26 cellular contexts compared by ENCODE assay signal in the genomic region with DNA sequence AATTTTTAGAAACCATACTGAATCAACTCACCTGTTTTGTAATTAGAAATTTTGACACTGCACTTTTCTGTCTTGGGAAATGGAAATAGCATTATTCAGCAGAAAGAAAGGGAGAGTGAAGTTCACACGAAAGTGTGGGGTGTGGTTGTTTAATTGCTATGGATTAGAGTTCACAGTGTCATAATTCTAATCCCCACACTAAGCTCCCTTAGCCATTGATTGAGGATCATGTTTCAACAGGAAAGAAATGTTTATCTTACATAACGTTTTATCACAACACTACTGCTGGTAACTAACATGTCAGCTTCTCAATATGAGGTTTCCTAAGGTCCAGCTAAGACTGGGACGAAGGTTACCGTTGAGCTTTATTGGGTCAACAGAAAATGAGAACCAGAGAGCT. TPM values are rescaled to one million over a fixed set of nuclear protein-coding genes. Genes with fewer than 3 reads are reported as not detected.
"Had no signal": no experiment of that assay in that cellular context is flagged by ENCODE, and none has a peak within 500 bp of the region (broad histone marks: within the 10 kb centered on the region; RNA-seq: fewer than 3 reads in every experiment).

No MANE protein-coding gene starts in this region.

- H3K27me3 ChIP-seq: colonic mucosa, heart left ventricle, neural progenitor cell, ovary, tibial artery, upper lobe of left lung, uterus had no signal

- H3K9ac ChIP-seq: neural progenitor cell had no signal

- FAIRE-seq: frontal cortex, islet of Langerhans had no signal

- H3K4me3 ChIP-seq: colonic mucosa, heart left ventricle, neural progenitor cell, ovary, spleen, tibial artery, upper lobe of left lung, uterus had no signal

- H3K9me3 ChIP-seq: colonic mucosa, heart left ventricle, ovary, spleen, tibial artery, upper lobe of left lung, uterus had no signal

- H3K4me1 ChIP-seq: colonic mucosa, heart left ventricle, spleen, tibial artery, uterus had no signal

- H3K4me2 ChIP-seq: neural progenitor cell had no signal

- H3K27ac ChIP-seq: colonic mucosa, heart left ventricle, neural progenitor cell, ovary, spleen, tibial artery, upper lobe of left lung, uterus had no signal

- ATAC-seq: heart left ventricle; left lobe of liver; natural killer cell treated with Interleukin-12 subunit alpha and Interleukin-12 subunit beta and Interleukin-15 and Interleukin-18, amount 100 ng/mL, for 72 hours; right cardiac atrium; stimulated activated memory B cell treated with anti-CD40 and anti-IgM and Interleukin-4, amounts not matched to agents 10 μg/mL and 1 μg/mL and 100 μg/mL, for 72 hours had no signal

- H3K36me3 ChIP-seq: colonic mucosa, heart left ventricle, neural progenitor cell, ovary, spleen, tibial artery, upper lobe of left lung, uterus had no signal

- DNase-seq: colonic mucosa; dermis blood vessel endothelial cell; erythroblast; heart left ventricle; hippocampal formation; kidney glomerular epithelial cell; nucleus accumbens; ovary; right cardiac atrium; spleen; stimulated activated CD4-positive, alpha-beta T cell treated with anti-CD3 and anti-CD28 coated beads, Interleukin-15, amount 100 ng/mL, for 24 hours; stimulated activated CD4-positive, alpha-beta T cell treated with anti-CD3 and anti-CD28 coated beads, Interleukin-1b, Interleukin-23, amount 100 ng/mL, for 48 hours; stimulated activated CD4-positive, alpha-beta T cell treated with anti-CD3 and anti-CD28 coated beads, Interleukin-4, amount 100 ng/mL, for 24 hours; tibial artery; upper lobe of left lung; uterus had no signal

RNA-seq across cellular contexts. Expression of gene GSTA5, which starts 31.4 kb away (rescaled TPM):
- total RNA-seq: colonic mucosa; dermis blood vessel endothelial cell; frontal cortex; glomerular endothelial cell; heart left ventricle; left lobe of liver; lower leg skin; natural killer cell treated with Interleukin-12 subunit alpha and Interleukin-12 subunit beta and Interleukin-15 and Interleukin-18, amount 100 ng/mL, for 72 hours; ovary; progenitor cell of endocrine pancreas; right cardiac atrium; spleen; temporal lobe; upper lobe of left lung; uterus had no signal

RNA-seq across cellular contexts. Expression of gene GSTA3, which starts 37.5 kb away (rescaled TPM):
- total RNA-seq: colonic mucosa; dermis blood vessel endothelial cell; frontal cortex; glomerular endothelial cell; heart left ventricle; left lobe of liver; natural killer cell treated with Interleukin-12 subunit alpha and Interleukin-12 subunit beta and Interleukin-15 and Interleukin-18, amount 100 ng/mL, for 72 hours; progenitor cell of endocrine pancreas; right cardiac atrium; spleen; temporal lobe had no signal
